17 cellular contexts compared by ENCODE assay signal in the genomic region with DNA sequence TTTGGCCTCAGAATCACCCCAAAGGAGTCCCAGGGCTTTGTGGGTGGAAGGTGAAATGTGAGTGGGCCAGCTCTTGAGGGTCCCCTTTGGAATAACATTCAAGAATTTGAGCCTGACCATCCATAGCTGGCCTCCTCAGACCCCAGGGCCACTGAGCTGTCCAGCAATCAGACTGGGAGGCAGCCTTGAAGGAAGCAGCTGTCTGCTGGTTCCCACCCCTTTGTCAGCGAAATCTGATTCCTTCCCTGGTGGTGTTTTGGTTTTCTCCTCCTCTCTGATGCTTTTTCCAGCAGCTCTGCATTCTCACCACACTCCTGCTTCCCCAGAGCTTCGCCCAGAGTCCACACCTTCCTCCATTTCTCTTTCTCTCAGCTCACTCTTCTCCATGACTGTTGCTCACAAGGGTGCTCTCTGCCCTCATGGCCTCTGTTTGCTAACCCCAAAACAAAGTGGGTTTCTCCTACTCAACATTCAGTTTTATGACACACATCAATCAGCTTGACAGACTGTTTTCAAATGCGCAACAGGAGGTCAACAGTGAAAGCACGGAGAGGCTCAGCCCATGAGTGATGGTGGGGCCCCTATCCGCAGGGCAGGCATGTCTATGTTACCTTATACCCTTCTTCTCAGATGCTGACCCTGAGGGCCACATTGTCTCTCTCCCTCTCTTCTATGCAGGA.
DNase-seq lines count a peak whose midpoint lies in the region; ATAC-seq and TF ChIP-seq lines count a peak whose summit lies in the region.
"Had no signal": no experiment of that assay in that cellular context is flagged by ENCODE, and none has a peak within 500 bp of the region (broad histone marks: within the 10 kb centered on the region; RNA-seq: fewer than 3 reads in every experiment).

No MANE protein-coding gene starts in this region.

- ATAC-seq in GM18861 (IDR thresholded peaks at IDR 0.05; ENCODE audit: unreplicated experiment) (no peak), HG03378 (IDR thresholded peaks at IDR 0.05; ENCODE audit: unreplicated experiment) (no peak)
- ATAC-seq: lower lobe of right lung had no signal

- H3K9me3 ChIP-seq in Caco-2 = no peaks in the 10 kb centered on the region
- H3K9me3 ChIP-seq: adrenal gland, lower lobe of right lung, testis had no signal

- no peak overlapping the region for H3K4me3 Mint-ChIP-seq in Caco-2 (ENCODE audit: unreplicated experiment)
- H3K4me3 Mint-ChIP-seq: activated CD4-positive, alpha-beta T cell treated with anti-CD3 and anti-CD28 coated beads, Interleukin-2, amount 10 ng/mL, durations not matched to agents 7 days and 5 days; T-helper 2 cell treated with Interferon-gamma antibody and Interleukin-4, amounts not matched to agents 5 μg/mL and 100 μg/mL, for 36 hours had no signal

- peak; percentile 80 for DNase-seq in COLO668 (lab: John Stamatoyannopoulos, UW; ENCODE audit: unreplicated experiment)
- DNase-seq in NCI-H1105 (lab: John Stamatoyannopoulos, UW) = peak; percentile 12
- DNase-seq in NCI-H748 (lab: John Stamatoyannopoulos, UW; ENCODE audit: unreplicated experiment) = peak; percentile 95
- DNase-seq in iPS-NIHi7 (ENCODE audit: extremely low spot score) = peak; percentile 75
- no peak for DNase-seq in Caco-2
- DNase-seq in Ammon's horn (ENCODE audit: low spot score) = no peak
- DNase-seq: activated CD4-positive, alpha-beta T cell treated with anti-CD3 and anti-CD28 coated beads, Interleukin-2, amount 10 ng/mL, durations not matched to agents 7 days and 5 days; activated T-cell treated with anti-CD3 and anti-CD28 coated beads, Interleukin-2, amount 50 U/mL, for 48 hours; adrenal gland; erythroblast; KG1; lower lobe of right lung; RPMI8226; testis had no signal

- CTCF ChIA-PET in Caco-2 (lab: Charles Lee) = no interaction called here

- POLR2A ChIA-PET in Caco-2 (lab: Charles Lee) = no interaction called here

- H3K4me1 ChIP-seq in Caco-2 = no peaks in the 10 kb centered on the region
- H3K4me1 ChIP-seq: adrenal gland, lower lobe of right lung, testis had no signal

- H3K4me1 Mint-ChIP-seq in Caco-2 (ENCODE audit: low read depth, unreplicated experiment) = no peaks in the 10 kb centered on the region
- H3K4me1 Mint-ChIP-seq: activated CD4-positive, alpha-beta T cell treated with anti-CD3 and anti-CD28 coated beads, Interleukin-2, amount 10 ng/mL, durations not matched to agents 7 days and 5 days had no signal

- no peak overlapping the region for H3K4me3 ChIP-seq in Caco-2 (ENCODE audit: low read depth, low read length)
- H3K4me3 ChIP-seq: adrenal gland, lower lobe of right lung, testis had no signal

- H3K36me3 ChIP-seq in Caco-2 (ENCODE audit: control insufficient read depth, insufficient read depth, low read length) = no peaks in the 10 kb centered on the region
- H3K36me3 ChIP-seq: adrenal gland, lower lobe of right lung had no signal

- H3K27me3 ChIP-seq in Caco-2 (replicated peaks; ENCODE audit: control insufficient read depth, insufficient read depth, low read length) = no peaks in the 10 kb centered on the region
- H3K27me3 ChIP-seq: adrenal gland, testis had no signal

- TF ChIP-seq CTCF in Caco-2 (IDR thresholded peaks at IDR 0.05; ENCODE audit: insufficient read depth in 1 of 2, low read depth in 1 of 2, low read length in 1 of 2, severe bottlenecking in 1 of 2, unreplicated experiment in 1 of 2) = no peak

- H3K9me3 Mint-ChIP-seq in Caco-2 (ENCODE audit: unreplicated experiment) = no peaks in the 10 kb centered on the region
- H3K9me3 Mint-ChIP-seq: activated CD4-positive, alpha-beta T cell treated with anti-CD3 and anti-CD28 coated beads, Interleukin-2, amount 10 ng/mL, durations not matched to agents 7 days and 5 days; T-helper 2 cell treated with Interferon-gamma antibody and Interleukin-4, amounts not matched to agents 5 μg/mL and 100 μg/mL, for 36 hours had no signal

- no peaks in the 10 kb centered on the region for H3K36me3 Mint-ChIP-seq in Caco-2 (ENCODE audit: insufficient read depth, unreplicated experiment)

- no TSS peak for BruUV-seq in Caco-2 (replicated peaks; lab: Mats Ljungman, UMichigan)

- intact Hi-C loops in Caco-2 (cut with micrococcal nuclease; ENCODE audit: unreplicated experiment) = no loop called here

- H3K27ac Mint-ChIP-seq in Caco-2 (ENCODE audit: unreplicated experiment) = no peak overlapping the region
- H3K27ac Mint-ChIP-seq: activated CD4-positive, alpha-beta T cell treated with anti-CD3 and anti-CD28 coated beads, Interleukin-2, amount 10 ng/mL, durations not matched to agents 7 days and 5 days; T-helper 2 cell treated with Interferon-gamma antibody and Interleukin-4, amounts not matched to agents 5 μg/mL and 100 μg/mL, for 36 hours had no signal

- H3K27me3 Mint-ChIP-seq in Caco-2 (ENCODE audit: insufficient read depth, unreplicated experiment) = peaks cover 10% of the 10 kb centered on the region
- H3K27me3 Mint-ChIP-seq: activated CD4-positive, alpha-beta T cell treated with anti-CD3 and anti-CD28 coated beads, Interleukin-2, amount 10 ng/mL, durations not matched to agents 7 days and 5 days had no signal

Comparison
In these comparisons a context has a peak if more than half of its experiments do, and no peak if none do; other contexts are left out.
1. DNase-seq: peak in COLO668 (single experiment), NCI-H1105 (single experiment), NCI-H748 (single experiment) and iPS-NIHi7 (single experiment); none in Caco-2 (0 of 2) and Ammon's horn (single experiment).